ENCODE assay signal across 8 cellular contexts in the genomic region with DNA sequence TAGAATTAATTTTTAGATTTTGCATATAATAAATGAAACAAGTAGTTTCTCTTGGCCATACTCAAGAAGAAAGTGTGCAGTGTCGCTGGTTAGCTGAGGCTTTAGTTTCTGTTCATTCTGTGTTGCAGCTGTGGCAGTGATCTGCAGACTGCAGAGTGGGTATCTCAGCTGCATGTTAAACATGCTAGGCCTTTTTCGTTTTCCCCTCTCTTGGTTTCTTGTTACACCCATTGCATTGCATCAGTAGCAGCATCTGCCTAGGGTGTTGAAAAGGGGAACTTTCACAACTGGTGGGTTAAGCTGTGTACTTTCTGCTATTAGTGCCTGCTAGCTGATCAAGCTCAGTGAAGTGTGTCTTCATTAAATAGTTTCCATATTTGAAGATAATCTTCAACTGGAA. TPM values are rescaled to one million over a fixed set of nuclear protein-coding genes. Genes with fewer than 3 reads are reported as not detected.
DNase-seq lines count a peak whose midpoint lies in the region; ATAC-seq and TF ChIP-seq lines count a peak whose summit lies in the region.

No MANE protein-coding gene starts in this region.

- no peaks in the 10 kb centered on the region for H3K9me3 Mint-ChIP-seq in CD4-positive, CD25-positive, alpha-beta regulatory T cell
- H3K9me3 Mint-ChIP-seq in activated B cell treated with CpG ODN at 0.5 μM for 24 hours (no peaks in the 10 kb centered on the region), osteocyte (ENCODE audit: unreplicated experiment) (no peaks in the 10 kb centered on the region)

- no peak overlapping the region for H3K4me3 ChIP-seq in CD4-positive, CD25-positive, alpha-beta regulatory T cell (ENCODE audit: low read depth, low read length)

- H3K27ac Mint-ChIP-seq in CD4-positive, CD25-positive, alpha-beta regulatory T cell, result no peak overlapping the region
- peak overlapping the region; percentile 89 for H3K27ac Mint-ChIP-seq in activated B cell treated with CpG ODN at 0.5 μM for 24 hours
- peak overlapping the region; percentile 52 for H3K27ac Mint-ChIP-seq in osteocyte (ENCODE audit: unreplicated experiment)

- H3K27ac ChIP-seq in CD4-positive, CD25-positive, alpha-beta regulatory T cell (ENCODE audit: insufficient read depth, low read length, poor library complexity, severe bottlenecking), result no peak overlapping the region

- H3K4me3 Mint-ChIP-seq in CD4-positive, CD25-positive, alpha-beta regulatory T cell, result no peak overlapping the region
- peak overlapping the region; percentile 75 for H3K4me3 Mint-ChIP-seq in activated B cell treated with CpG ODN at 0.5 μM for 24 hours
- H3K4me3 Mint-ChIP-seq in osteocyte (ENCODE audit: unreplicated experiment), result no peak overlapping the region

- DNase-seq in CD4-positive, CD25-positive, alpha-beta regulatory T cell, result no peak
- peak; percentile 23 for DNase-seq in activated B cell treated with CpG ODN at 0.5 μM for 24 hours
- DNase-seq in osteocyte (ENCODE audit: extremely low spot score, unreplicated experiment), result no peak
- no peak for DNase-seq in stimulated activated CD4-positive, alpha-beta T cell treated with anti-CD3 and anti-CD28 coated beads, Interleukin-2, amount 100 ng/mL, for 48 hours
- no peak for DNase-seq in NCI-H1694 treated with DMSO at 0.1 percent for 48 hours (lab: John Stamatoyannopoulos, UW)
- DNase-seq in DMS79 treated with DMSO at 0.1 percent for 48 hours (lab: John Stamatoyannopoulos, UW), result no peak

- POLR2A ChIA-PET in activated B cell treated with CpG ODN at 0.5 μM for 24 hours (lab: Charles Lee), result interaction anchor here (0.6 to 2.3 kb wide), 6 partner anchors 13 to 857 kb away, joined by 3 to 25 read pairs (median 5); partner anchors contain the start of genes ACSL3 and FARSB

- TF ChIP-seq CTCF in activated B cell treated with CpG ODN at 0.5 μM for 24 hours (IDR thresholded peaks at IDR 0.05) (no peak), osteocyte (IDR thresholded peaks at IDR 0.05) (no peak)

- H3K4me1 Mint-ChIP-seq in CD4-positive, CD25-positive, alpha-beta regulatory T cell, result peaks cover 0 to 36% (median 14%) of the 10 kb centered on the region in 4 donors
- H3K4me1 Mint-ChIP-seq in activated B cell treated with CpG ODN at 0.5 μM for 24 hours (peaks cover 53% of the 10 kb centered on the region), osteocyte (ENCODE audit: unreplicated experiment) (peaks cover 44% of the 10 kb centered on the region)

- peaks cover 15% of the 10 kb centered on the region for H3K36me3 ChIP-seq in CD4-positive, CD25-positive, alpha-beta regulatory T cell (ENCODE audit: control insufficient read depth, insufficient read depth, low read length)

- no peaks in the 10 kb centered on the region for H3K4me1 ChIP-seq in CD4-positive, CD25-positive, alpha-beta regulatory T cell (ENCODE audit: control insufficient read depth, insufficient read depth, low read length, poor library complexity, severe bottlenecking)

- no peaks in the 10 kb centered on the region for H3K27me3 ChIP-seq in CD4-positive, CD25-positive, alpha-beta regulatory T cell (ENCODE audit: control insufficient read depth, insufficient read depth, low read length)

- intact Hi-C loops in activated B cell treated with CpG ODN at 0.5 μM for 24 hours (cut with micrococcal nuclease), result loop anchor here (1.0 to 5.0 kb wide), 7 partner anchors 51 to 1045 kb away; partner anchors contain the start of genes ACSL3, FARSB and MRPL44

- H3K9me3 ChIP-seq in CD4-positive, CD25-positive, alpha-beta regulatory T cell (ENCODE audit: control insufficient read depth in 2 of 2, low read length in 2 of 2), result no peaks in the 10 kb centered on the region

- CTCF ChIA-PET in activated B cell treated with CpG ODN at 0.5 μM for 24 hours (lab: Charles Lee), result interaction anchor here (1.1 to 4.2 kb wide), 8 partner anchors 10 to 222 kb away, joined by 3 to 36 read pairs (median 8); no protein-coding TSS in a partner anchor

- H3K27me3 Mint-ChIP-seq in CD4-positive, CD25-positive, alpha-beta regulatory T cell, result no peaks in the 10 kb centered on the region
- H3K27me3 Mint-ChIP-seq in activated B cell treated with CpG ODN at 0.5 μM for 24 hours (no peaks in the 10 kb centered on the region), osteocyte (ENCODE audit: unreplicated experiment) (no peaks in the 10 kb centered on the region)

- peaks cover 21% of the 10 kb centered on the region for H3K36me3 Mint-ChIP-seq in CD4-positive, CD25-positive, alpha-beta regulatory T cell
- H3K36me3 Mint-ChIP-seq in activated B cell treated with CpG ODN at 0.5 μM for 24 hours (ENCODE audit: low read depth), result peaks cover 26% of the 10 kb centered on the region
- H3K36me3 Mint-ChIP-seq in osteocyte (ENCODE audit: unreplicated experiment), result peaks cover 22% of the 10 kb centered on the region

- ATAC-seq in CD4-positive, CD25-positive, alpha-beta regulatory T cell (ENCODE audit: low read depth in 2 of 2), result peak; percentile 44 to 53
- peak; percentile 99 for ATAC-seq in GM19455 (IDR thresholded peaks at IDR 0.05; ENCODE audit: unreplicated experiment)
- peak; percentile 98 for ATAC-seq in HG03439 (IDR thresholded peaks at IDR 0.05; ENCODE audit: unreplicated experiment)
- ATAC-seq in activated B cell treated with CpG ODN at 0.5 μM for 24 hours (ENCODE audit: low read depth), result peak; percentile 97

RNA-seq across cellular contexts. Expression of gene ACSL3, which starts 51.3 kb away (rescaled TPM):
- total RNA-seq in CD4-positive, CD25-positive, alpha-beta regulatory T cell, result 60.0 TPM
- 10 to 100 TPM; 20.1 to 31.7 (median 27.0) TPM for polyA plus RNA-seq in CD4-positive, CD25-positive, alpha-beta regulatory T cell
- total RNA-seq in activated B cell treated with CpG ODN at 0.5 μM for 24 hours, result 40.6 and 41.2 TPM in 2 replicates
- 129 and 131 TPM in 2 replicates for total RNA-seq in osteocyte

Comparison
In these comparisons a context has a peak if more than half of its experiments do, and no peak if none do; other contexts are left out.
1. ATAC-seq: peak in every context shown above with its lines; median percentile 99 in GM19455; 98 in HG03439; 97 in activated B cell treated with CpG ODN at 0.5 μM for 24 hours; 48 in CD4-positive, CD25-positive, alpha-beta regulatory T cell.
2. H3K27ac Mint-ChIP-seq: peak in activated B cell treated with CpG ODN at 0.5 μM for 24 hours (single experiment) and osteocyte (single experiment); none in CD4-positive, CD25-positive, alpha-beta regulatory T cell (0 of 3).